Comparison of ENCODE assay signal across 8 cellular contexts in genomic region chr20:62643521-62644043, GRCh38. TPM values are rescaled to one million over a fixed set of nuclear protein-coding genes. Genes with fewer than 3 reads are reported as not detected.
DNase-seq lines count a peak whose midpoint lies in the region; ATAC-seq, FAIRE-seq and TF ChIP-seq lines count a peak whose summit lies in the region.

No MANE protein-coding gene starts in this region.

- no peak for ATAC-seq in activated naive CD4-positive, alpha-beta T cell treated with anti-CD3 and anti-CD28 coated beads, Interleukin-2, amount 50 U/mL, for 72 hours
- no peak for ATAC-seq in memory B cell (ENCODE audit: low read depth)
- ATAC-seq in upper lobe of right lung = no peak
- no peak for ATAC-seq in HG02678 (IDR thresholded peaks at IDR 0.05; ENCODE audit: unreplicated experiment)

- H3K4me1 ChIP-seq in astrocyte (ENCODE audit: insufficient read depth, low read length) (peaks cover 5% of the 10 kb centered on the region), upper lobe of right lung (peaks cover 12% of the 10 kb centered on the region)

- no peaks in the 10 kb centered on the region for H3K27me3 Mint-ChIP-seq in activated naive CD4-positive, alpha-beta T cell treated with anti-CD3 and anti-CD28 coated beads, Interleukin-2, amount 50 U/mL, for 24 hours
- H3K27me3 Mint-ChIP-seq in astrocyte (ENCODE audit: low read depth, unreplicated experiment) (peaks cover 48% of the 10 kb centered on the region), memory B cell (no peaks in the 10 kb centered on the region)

- intact Hi-C loops in upper lobe of right lung (cut with DNase I) = no loop called here

- H3K27ac Mint-ChIP-seq in activated naive CD4-positive, alpha-beta T cell treated with anti-CD3 and anti-CD28 coated beads, Interleukin-2, amount 50 U/mL, for 24 hours = no peak overlapping the region
- H3K27ac Mint-ChIP-seq in activated naive CD4-positive, alpha-beta T cell treated with anti-CD3 and anti-CD28 coated beads, Interleukin-2, amount 50 U/mL, for 72 hours = no peak overlapping the region
- H3K27ac Mint-ChIP-seq in astrocyte (ENCODE audit: unreplicated experiment) = no peak overlapping the region
- no peak overlapping the region for H3K27ac Mint-ChIP-seq in memory B cell

- no peaks in the 10 kb centered on the region for H3K9me3 Mint-ChIP-seq in activated naive CD4-positive, alpha-beta T cell treated with anti-CD3 and anti-CD28 coated beads, Interleukin-2, amount 50 U/mL, for 24 hours
- no peaks in the 10 kb centered on the region for H3K9me3 Mint-ChIP-seq in activated naive CD4-positive, alpha-beta T cell treated with anti-CD3 and anti-CD28 coated beads, Interleukin-2, amount 50 U/mL, for 72 hours
- H3K9me3 Mint-ChIP-seq in astrocyte (ENCODE audit: unreplicated experiment) (no peaks in the 10 kb centered on the region), memory B cell (no peaks in the 10 kb centered on the region)

- peaks cover 35% of the 10 kb centered on the region for H3K27me3 ChIP-seq in astrocyte (ENCODE audit: insufficient read depth, low read length)
- H3K27me3 ChIP-seq in upper lobe of right lung = peaks cover 30% of the 10 kb centered on the region

- H3K36me3 Mint-ChIP-seq in activated naive CD4-positive, alpha-beta T cell treated with anti-CD3 and anti-CD28 coated beads, Interleukin-2, amount 50 U/mL, for 24 hours = no peaks in the 10 kb centered on the region
- H3K36me3 Mint-ChIP-seq in activated naive CD4-positive, alpha-beta T cell treated with anti-CD3 and anti-CD28 coated beads, Interleukin-2, amount 50 U/mL, for 72 hours = no peaks in the 10 kb centered on the region
- H3K36me3 Mint-ChIP-seq in astrocyte (ENCODE audit: low read depth, unreplicated experiment) (no peaks in the 10 kb centered on the region), memory B cell (no peaks in the 10 kb centered on the region)

- in situ Hi-C loops in KBM-7 (cut with MboI; ENCODE audit: low pct_unique_long_range_greater_than_20kb, low sequenced_read_pairs) = no loop called here

- H3K36me3 ChIP-seq in astrocyte (ENCODE audit: insufficient read depth, low read length) (no peaks in the 10 kb centered on the region), upper lobe of right lung (no peaks in the 10 kb centered on the region)

- no peak overlapping the region for H3K4me3 ChIP-seq in astrocyte (ENCODE audit: insufficient read depth, low read depth, low read length)
- peak overlapping the region; percentile 59 for H3K4me3 ChIP-seq in upper lobe of right lung

- no peak for DNase-seq in activated naive CD4-positive, alpha-beta T cell treated with anti-CD3 and anti-CD28 coated beads, Interleukin-2, amount 50 U/mL, for 72 hours (ENCODE audit: low spot score in 2 of 2)
- peak; percentile 8 for DNase-seq in astrocyte (ENCODE audit: low read depth)
- DNase-seq in memory B cell (ENCODE audit: low spot score in 2 of 2) = no peak
- DNase-seq in upper lobe of right lung = no peak
- DNase-seq in KBM-7 = no peak
- no peak for DNase-seq in HK-2 (ENCODE audit: unreplicated experiment)

- H3K27ac ChIP-seq in astrocyte (ENCODE audit: low read depth, low read length) = no peak overlapping the region
- H3K27ac ChIP-seq in upper lobe of right lung = no peak overlapping the region

- H3K79me2 ChIP-seq in astrocyte (ENCODE audit: insufficient read depth, low read length) = no peaks in the 10 kb centered on the region

- H3K4me1 Mint-ChIP-seq in activated naive CD4-positive, alpha-beta T cell treated with anti-CD3 and anti-CD28 coated beads, Interleukin-2, amount 50 U/mL, for 24 hours = peaks cover 6% of the 10 kb centered on the region
- H3K4me1 Mint-ChIP-seq in astrocyte (ENCODE audit: low read depth, unreplicated experiment) (no peaks in the 10 kb centered on the region), memory B cell (peaks cover 19% of the 10 kb centered on the region)

- H3K9ac ChIP-seq in astrocyte (ENCODE audit: low read length) = no peak overlapping the region

- no peak overlapping the region for H2AFZ ChIP-seq in astrocyte (ENCODE audit: low read depth, low read length)

- no peak for FAIRE-seq in astrocyte (lab: Jason Lieb, UNC)

- H4K20me1 ChIP-seq in astrocyte (ENCODE audit: insufficient read depth, low read length) = peaks cover 9% of the 10 kb centered on the region

- TF ChIP-seq CTCF in astrocyte (IDR thresholded peaks at IDR 0.05; ENCODE audit: insufficient read depth, low read depth, low read length) = no peak
- TF ChIP-seq CTCF in upper lobe of right lung (IDR thresholded peaks at IDR 0.05) = no peak

- peak overlapping the region; percentile 84 for H3K4me2 ChIP-seq in astrocyte (ENCODE audit: low read length)

- peak overlapping the region; percentile 73 for H3K4me3 Mint-ChIP-seq in activated naive CD4-positive, alpha-beta T cell treated with anti-CD3 and anti-CD28 coated beads, Interleukin-2, amount 50 U/mL, for 24 hours
- H3K4me3 Mint-ChIP-seq in astrocyte (ENCODE audit: unreplicated experiment) (no peak overlapping the region), memory B cell (peak overlapping the region; percentile 34)

- no peaks in the 10 kb centered on the region for H3K9me3 ChIP-seq in astrocyte (ENCODE audit: insufficient read depth, low read depth, low read length)
- no peaks in the 10 kb centered on the region for H3K9me3 ChIP-seq in upper lobe of right lung

RNA-seq across cellular contexts. Expression of gene SLCO4A1, which starts 1.3 kb away (rescaled TPM):
- 10 to 100 TPM; 39.3 to 44.4 TPM for total RNA-seq in activated naive CD4-positive, alpha-beta T cell treated with anti-CD3 and anti-CD28 coated beads, Interleukin-2, amount 50 U/mL, for 72 hours
- total RNA-seq in astrocyte (0.43 TPM in 1 of 2 replicates, not detected in the other), upper lobe of right lung (63.3 TPM)

Comparison
In these comparisons a context has a peak if more than half of its experiments do, and no peak if none do; other contexts are left out.
1. RNA of gene SLCO4A1, which starts 1.3 kb away (total RNA-seq): 63.3 TPM in upper lobe of right lung (single experiment) and 39.3 to 44.4 TPM in activated naive CD4-positive, alpha-beta T cell treated with anti-CD3 and anti-CD28 coated beads, Interleukin-2, amount 50 U/mL, for 72 hours; 0.43 TPM in astrocyte; every median in the first group is over 10 times any median in the second.